10 cellular contexts compared by ENCODE assay signal in genomic region chr13:49497272-49497671, GRCh38. TPM values are rescaled to one million over a fixed set of nuclear protein-coding genes. Genes with fewer than 3 reads are reported as not detected.
DNase-seq lines count a peak whose midpoint lies in the region; ATAC-seq, FAIRE-seq and TF ChIP-seq lines count a peak whose summit lies in the region.
"Had no signal": no experiment of that assay in that cellular context is flagged by ENCODE, and none has a peak within 500 bp of the region (broad histone marks: within the 10 kb centered on the region; RNA-seq: fewer than 3 reads in every experiment).

No MANE protein-coding gene starts in this region.

- H3K4me3 ChIP-seq in astrocyte (ENCODE audit: insufficient read depth, low read depth, low read length) (no peak overlapping the region), osteoblast (ENCODE audit: insufficient read depth, low read length) (no peak overlapping the region), H7 (ENCODE audit: insufficient read depth, low read depth, low read length) (no peak overlapping the region)

- H3K27me3 ChIP-seq in CD4-positive, alpha-beta T cell (ENCODE audit: control insufficient read depth, insufficient read depth, low read length) = no peaks in the 10 kb centered on the region
- H3K27me3 ChIP-seq in astrocyte (ENCODE audit: insufficient read depth, low read length) = no peaks in the 10 kb centered on the region
- H3K27me3 ChIP-seq in osteoblast (ENCODE audit: insufficient read depth, low read length) = no peaks in the 10 kb centered on the region
- no peaks in the 10 kb centered on the region for H3K27me3 ChIP-seq in H7 (ENCODE audit: control insufficient read depth, insufficient read depth, low read length)

- no peak overlapping the region for H3K9ac ChIP-seq in astrocyte (ENCODE audit: low read length)

- H4K20me1 ChIP-seq in astrocyte (ENCODE audit: insufficient read depth, low read length) = no peaks in the 10 kb centered on the region
- no peaks in the 10 kb centered on the region for H4K20me1 ChIP-seq in osteoblast (ENCODE audit: insufficient read depth, low read length)

- H3K4me1 ChIP-seq in astrocyte (ENCODE audit: insufficient read depth, low read length) = peaks cover 7% of the 10 kb centered on the region
- H3K4me1 ChIP-seq in osteoblast (ENCODE audit: insufficient read depth, low read length) = peaks cover 27% of the 10 kb centered on the region

- peak overlapping the region; percentile 95 for H3K27ac Mint-ChIP-seq in CD4-positive, alpha-beta T cell
- no peak overlapping the region for H3K27ac Mint-ChIP-seq in astrocyte (ENCODE audit: unreplicated experiment)

- H3K4me2 ChIP-seq in astrocyte (ENCODE audit: low read length) (no peak overlapping the region), osteoblast (ENCODE audit: insufficient read depth, low read length) (no peak overlapping the region)

- no peak for ATAC-seq in CD4-positive, alpha-beta T cell (ENCODE audit: poor library complexity)

- in situ Hi-C loops in KBM-7 (cut with MboI; ENCODE audit: low pct_unique_long_range_greater_than_20kb, low sequenced_read_pairs) = no loop called here

- peak overlapping the region; percentile 93 for H3K4me3 Mint-ChIP-seq in CD4-positive, alpha-beta T cell
- H3K4me3 Mint-ChIP-seq in astrocyte (ENCODE audit: unreplicated experiment) = peak overlapping the region; percentile 86

- H2AFZ ChIP-seq in astrocyte (ENCODE audit: low read depth, low read length) = no peak overlapping the region
- H2AFZ ChIP-seq in osteoblast (ENCODE audit: low read length) = no peak overlapping the region

- POLR2A ChIA-PET in CD4-positive, alpha-beta T cell (lab: Charles Lee) = interaction anchor here (2.6 to 5.9 kb wide), 2 partner anchors 52 to 295 kb away, joined by 12 to 169 read pairs; partner anchors contain the start of genes CAB39L, KPNA3 and SETDB2

- H3K79me2 ChIP-seq in astrocyte (ENCODE audit: insufficient read depth, low read length) (no peaks in the 10 kb centered on the region), osteoblast (ENCODE audit: insufficient read depth, low read length) (peaks cover 4% of the 10 kb centered on the region)

- H3K27me3 Mint-ChIP-seq in CD4-positive, alpha-beta T cell = no peaks in the 10 kb centered on the region
- H3K27me3 Mint-ChIP-seq in astrocyte (ENCODE audit: low read depth, unreplicated experiment) = no peaks in the 10 kb centered on the region

- CTCF ChIA-PET in CD4-positive, alpha-beta T cell (lab: Charles Lee) = no interaction called here

- H3K36me3 Mint-ChIP-seq in CD4-positive, alpha-beta T cell (ENCODE audit: low read depth) = peaks cover 56% of the 10 kb centered on the region
- peaks cover 9% of the 10 kb centered on the region for H3K36me3 Mint-ChIP-seq in astrocyte (ENCODE audit: low read depth, unreplicated experiment)

- no peak for DNase-seq in CD4-positive, alpha-beta T cell
- peak; percentile 26 for DNase-seq in HT-29 (ENCODE audit: low spot score)
- no peak for DNase-seq in astrocyte (ENCODE audit: low read depth)
- DNase-seq in osteoblast (ENCODE audit: insufficient read length, low spot score, missing footprints) = peak; percentile 61
- no peak for DNase-seq in KBM-7
- no peak for DNase-seq in NCI-H526 (lab: John Stamatoyannopoulos, UW)
- no peak for DNase-seq in caudate nucleus (lab: John Stamatoyannopoulos, UW)
- no peak for DNase-seq in H7
- DNase-seq: NCI-H1694 treated with DMSO at 0.1 percent for 48 hours had no signal

- peak overlapping the region; percentile 82 for H3K27ac ChIP-seq in CD4-positive, alpha-beta T cell (ENCODE audit: low read depth, low read length)
- no peak overlapping the region for H3K27ac ChIP-seq in astrocyte (ENCODE audit: low read depth, low read length)
- H3K27ac ChIP-seq in osteoblast (ENCODE audit: low read depth, low read length) = no peak overlapping the region
- H3K27ac ChIP-seq in caudate nucleus (ENCODE audit: low read depth, low read length) = no peak overlapping the region

- H3K9me3 Mint-ChIP-seq in CD4-positive, alpha-beta T cell = no peaks in the 10 kb centered on the region
- H3K9me3 Mint-ChIP-seq in astrocyte (ENCODE audit: unreplicated experiment) = no peaks in the 10 kb centered on the region

- peaks cover 63% of the 10 kb centered on the region for H3K4me1 Mint-ChIP-seq in CD4-positive, alpha-beta T cell (ENCODE audit: low read depth)
- H3K4me1 Mint-ChIP-seq in astrocyte (ENCODE audit: low read depth, unreplicated experiment) = peaks cover 2% of the 10 kb centered on the region

- FAIRE-seq in astrocyte (lab: Jason Lieb, UNC) = no peak
- FAIRE-seq: frontal cortex had no signal

- intact Hi-C loops in CD4-positive, alpha-beta T cell (cut with DNase I, micrococcal nuclease) = loop anchor here (2.0 to 10.0 kb wide), 6 partner anchors 45 to 298 kb away; partner anchors contain the start of genes RCBTB1 (in 2 of the 2), CAB39L (in 1 of the 2), KPNA3 (in 1 of the 2) and SETDB2 (in 1 of the 2)

- TF ChIP-seq CTCF in CD4-positive, alpha-beta T cell (IDR thresholded peaks at IDR 0.05) = no peak
- TF ChIP-seq CTCF in astrocyte (IDR thresholded peaks at IDR 0.05; ENCODE audit: insufficient read depth, low read depth, low read length) (no peak), osteoblast (IDR thresholded peaks at IDR 0.05; ENCODE audit: extremely low read depth, low read depth, low read length) (no peak)

- H3K9me3 ChIP-seq in CD4-positive, alpha-beta T cell (ENCODE audit: control insufficient read depth, low read length) = no peaks in the 10 kb centered on the region
- H3K9me3 ChIP-seq in astrocyte (ENCODE audit: insufficient read depth, low read depth, low read length) (no peaks in the 10 kb centered on the region), osteoblast (ENCODE audit: low read depth, low read length) (no peaks in the 10 kb centered on the region)

- no peaks in the 10 kb centered on the region for H3K36me3 ChIP-seq in astrocyte (ENCODE audit: insufficient read depth, low read length)
- H3K36me3 ChIP-seq in osteoblast (ENCODE audit: insufficient read depth, low read length) = no peaks in the 10 kb centered on the region
- H3K36me3 ChIP-seq in H7 (replicated peaks; ENCODE audit: control insufficient read depth, insufficient read depth, low read length) = no peaks in the 10 kb centered on the region

RNA-seq across cellular contexts. Expression of gene PHF11, which starts 1.5 kb away (rescaled TPM):
- 100 to 1,000 TPM; 105 TPM for total RNA-seq in CD4-positive, alpha-beta T cell
- total RNA-seq in HT-29 (2014; rRNA removed; shearing (Covaris generic)) = 4.2 and 4.7 TPM in 2 replicates
- total RNA-seq in astrocyte = 26.8 and 30.8 TPM in 2 replicates
- total RNA-seq in osteoblast = 29.7 and 35.4 TPM in 2 replicates
- 6.3 and 7.0 TPM in 2 replicates for total RNA-seq in H7 (2014; rRNA removed; shearing (Covaris generic))

RNA-seq across cellular contexts. Expression of gene SETDB2, which starts 53.2 kb away (rescaled TPM):
- total RNA-seq in CD4-positive, alpha-beta T cell = 10 to 100 TPM; 10.8 to 11.5 TPM
- 2.5 and 2.7 TPM in 2 replicates for total RNA-seq in HT-29 (2014; rRNA removed; shearing (Covaris generic))
- 5.6 and 5.8 TPM in 2 replicates for total RNA-seq in astrocyte
- 13.8 and 18.6 TPM in 2 replicates for total RNA-seq in osteoblast
- total RNA-seq in H7 (2014; rRNA removed; shearing (Covaris generic)) = 2.8 and 4.6 TPM in 2 replicates

RNA-seq across cellular contexts. Expression of gene CAB39L, which starts 53.4 kb away (rescaled TPM):
- total RNA-seq in CD4-positive, alpha-beta T cell = 1 to 10 TPM; 1.9 to 2.5 TPM
- total RNA-seq in HT-29 (2014; rRNA removed; shearing (Covaris generic)) = 5.2 and 5.5 TPM in 2 replicates
- total RNA-seq in astrocyte (13.2 and 13.7 TPM in 2 replicates), osteoblast (12.3 and 15.6 TPM in 2 replicates)
- total RNA-seq in H7 (2014; rRNA removed; shearing (Covaris generic)) = 4.0 and 7.1 TPM in 2 replicates

Comparison
In these comparisons a context has a peak if more than half of its experiments do, and no peak if none do; other contexts are left out.
1. DNase-seq: peak in HT-29 (single experiment) and osteoblast (single experiment); none in CD4-positive, alpha-beta T cell (0 of 10), astrocyte (single experiment), KBM-7 (single experiment), NCI-H526 (0 of 2), caudate nucleus (0 of 61) and H7 (single experiment).